In genomic region chr12:11761869-11762567, GRCh38 we compare ENCODE assay signal across 1 cellular context.
A peak's percentile ranks its signal among the peaks of the same experiment; 100 is the strongest.
TF ChIP-seq lines count a peak whose summit lies in the region.

No MANE protein-coding gene starts in this region.

TF ChIP-seq in GM12878, 131 proteins besides CTCF, POLR2A, EP300 and RAD21 (continued from another document and continues in another):
- TF ChIP-seq HSF1 (IDR thresholded peaks at IDR 0.05; ENCODE audit: low read depth, low read length) (no peak), E2F4 (IDR thresholded peaks at IDR 0.05; ENCODE audit: low read depth, low read length) (0 out of 2 replicates have a peak, but pooled peaks have one; percentile 35), ZNF217 (IDR thresholded peaks at IDR 0.05) (no peak), CEBPZ (IDR thresholded peaks at IDR 0.05; ENCODE audit: low read depth, low read length) (no peak), IKZF2 (IDR thresholded peaks at IDR 0.05) (peak; percentile 76 to 93), IRF5 (IDR thresholded peaks at IDR 0.05; ENCODE audit: borderline replicate concordance) (no peak), SUZ12 (IDR thresholded peaks at IDR 0.05; ENCODE audit: unreplicated experiment) (no peak), IKZF1 (conservative IDR thresholded peaks at IDR 0.05) (peak; percentile 83), NR2C2 (IDR thresholded peaks at IDR 0.05; ENCODE audit: borderline replicate concordance, control insufficient read depth, insufficient read length, low read depth) (no peak), CREM (IDR thresholded peaks at IDR 0.05; ENCODE audit: low read depth) (peak; percentile 78), HDGF (IDR thresholded peaks at IDR 0.05) (0 out of 2 replicates have a peak, but pooled peaks have one; percentile 37), BCL3 (IDR thresholded peaks at IDR 0.05; ENCODE audit: borderline replicate concordance, insufficient read depth, low read depth, low read length, poor library complexity, severe bottlenecking) (peak; percentile 100), NFYA (IDR thresholded peaks at IDR 0.05; ENCODE audit: borderline replicate concordance, low read depth, low read length) (no peak), HDAC2 (IDR thresholded peaks at IDR 0.05) (no peak), IRF3 (IDR thresholded peaks at IDR 0.05) (no peak), FOXM1 (IDR thresholded peaks at IDR 0.05; ENCODE audit: low read depth, low read length) (no peak), PML (IDR thresholded peaks at IDR 0.05; ENCODE audit: low read length) (no peak), ZBED1 (IDR thresholded peaks at IDR 0.05; ENCODE audit: borderline replicate concordance) (peak; percentile 80; the same call in 1 of the 2 replicates), ESRRA (IDR thresholded peaks at IDR 0.05; ENCODE audit: low read length) (peak; percentile 86; the same call in 1 of the 2 replicates), HCFC1 (IDR thresholded peaks at IDR 0.05; ENCODE audit: low read length) (no peak), ZBTB11 (CRISPR knock-in tag; IDR thresholded peaks at IDR 0.05) (no peak), RFX5 (IDR thresholded peaks at IDR 0.05; ENCODE audit: low read depth, low read length) (no peak), SREBF2 (IDR thresholded peaks at IDR 0.05; ENCODE audit: low read length) (no peak), MYB (IDR thresholded peaks at IDR 0.05; ENCODE audit: borderline replicate concordance, low read depth, low read length) (no peak), TCF3 (IDR thresholded peaks at IDR 0.05; ENCODE audit: borderline replicate concordance, insufficient read depth, low read depth, low read length) (peak; percentile 93), SMAD1 (IDR thresholded peaks at IDR 0.05; ENCODE audit: low read depth, partially characterized antibody) (peak; percentile 97), JUNB (IDR thresholded peaks at IDR 0.05) (no peak), SMAD5 (IDR thresholded peaks at IDR 0.05; ENCODE audit: low read depth) (no peak; the same call in 1 of the 2 replicates), IRF4 (IDR thresholded peaks at IDR 0.05; ENCODE audit: low read depth, low read length) (peak; percentile 70), ZBTB4 (CRISPR knock-in tag; IDR thresholded peaks at IDR 0.05) (no peak; the same call in 1 of the 2 replicates), CBX3 (IDR thresholded peaks at IDR 0.05; ENCODE audit: borderline replicate concordance, low read depth) (no peak), POU2F2 (IDR thresholded peaks at IDR 0.05; ENCODE audit: borderline replicate concordance, low read depth, low read length) (peak; percentile 91; the same call in 2 of the 3 replicates), EGR1 (IDR thresholded peaks at IDR 0.05; ENCODE audit: borderline replicate concordance in 1 of 2, low read depth in 2 of 2, low read length in 2 of 2) (0 out of 3 replicates have a peak, but pooled peaks of 1 of the 2 experiments have one; percentile 17), RB1 (IDR thresholded peaks at IDR 0.05; ENCODE audit: borderline replicate concordance) (no peak), SIX5 (IDR thresholded peaks at IDR 0.05; ENCODE audit: low read depth, low read length, severe bottlenecking) (peak; percentile 4), FOXK2 (IDR thresholded peaks at IDR 0.05) (no peak), SUPT20H (IDR thresholded peaks at IDR 0.05; ENCODE audit: borderline replicate concordance, control insufficient read depth, low read depth, low read length) (no peak), ZNF384 (IDR thresholded peaks at IDR 0.05; ENCODE audit: borderline replicate concordance, low read depth, low read length) (no peak; the same call in 1 of the 2 replicates), SP1 (IDR thresholded peaks at IDR 0.05; ENCODE audit: low read depth, low read length) (peak; percentile 56), HDAC6 (IDR thresholded peaks at IDR 0.05; ENCODE audit: unreplicated experiment) (no peak), SMC3 (IDR thresholded peaks at IDR 0.05; ENCODE audit: borderline replicate concordance, low read length) (peak; percentile 28; the same call in 1 of the 2 replicates), SMARCA5 (IDR thresholded peaks at IDR 0.05) (no peak), E4F1 (IDR thresholded peaks at IDR 0.05; ENCODE audit: borderline replicate concordance, partially characterized antibody) (no peak), KLF5 (IDR thresholded peaks at IDR 0.05; ENCODE audit: partially characterized antibody) (peak; percentile 58), DPF2 (IDR thresholded peaks at IDR 0.05) (peak; percentile 54), MYC (IDR thresholded peaks at IDR 0.05; ENCODE audit: insufficient read depth, insufficient read length, insufficient replicate concordance, low read length, severe bottlenecking) (no peak)
